1 cellular context compared by ENCODE assay signal in genomic region chr1:6248798-6249731, GRCh38.
TF ChIP-seq lines count a peak whose summit lies in the region.

No MANE protein-coding gene starts in this region.

TF ChIP-seq in K562, 482 proteins besides CTCF, POLR2A, EP300 and RAD21:
- no peak for TF ChIP-seq L3MBTL2 (IDR thresholded peaks at IDR 0.05)
- peak; percentile 19 for TF ChIP-seq MEIS2 (IDR thresholded peaks at IDR 0.05; ENCODE audit: partially characterized antibody)
- TF ChIP-seq EGR1 (conservative IDR thresholded peaks at IDR 0.05), result peak; percentile 73
- TF ChIP-seq VEZF1 (CRISPR knock-in tag; IDR thresholded peaks at IDR 0.05), result peak; percentile 48
- no peak for TF ChIP-seq KLF16 (IDR thresholded peaks at IDR 0.05)
- no peak for TF ChIP-seq ZNF445 (CRISPR knock-in tag; IDR thresholded peaks at IDR 0.05; ENCODE audit: low read depth)
- 0 out of 2 replicates have a peak, but pooled peaks have one; percentile 25 for TF ChIP-seq SAFB (IDR thresholded peaks at IDR 0.05; ENCODE audit: borderline replicate concordance, low read depth, low read length)
- TF ChIP-seq LEF1 (IDR thresholded peaks at IDR 0.05), result no peak
- peak; percentile 48; the same call in 1 of the 2 replicates for TF ChIP-seq HDAC6 (IDR thresholded peaks at IDR 0.05; ENCODE audit: low read depth, low read length)
- TF ChIP-seq, protein P1, sequence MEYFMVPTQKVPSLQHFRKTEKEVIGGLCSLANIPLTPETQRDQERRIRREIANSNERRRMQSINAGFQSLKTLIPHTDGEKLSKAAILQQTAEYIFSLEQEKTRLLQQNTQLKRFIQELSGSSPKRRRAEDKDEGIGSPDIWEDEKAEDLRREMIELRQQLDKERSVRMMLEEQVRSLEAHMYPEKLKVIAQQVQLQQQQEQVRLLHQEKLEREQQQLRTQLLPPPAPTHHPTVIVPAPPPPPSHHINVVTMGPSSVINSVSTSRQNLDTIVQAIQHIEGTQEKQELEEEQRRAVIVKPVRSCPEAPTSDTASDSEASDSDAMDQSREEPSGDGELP (CRISPR knock-in tag; IDR thresholded peaks at IDR 0.05; ENCODE audit: borderline replicate concordance), result peak; percentile 38; the same call in 1 of the 2 replicates
- peak; percentile 23; the same call in 1 of the 2 replicates for TF ChIP-seq RB1 (IDR thresholded peaks at IDR 0.05; ENCODE audit: low read depth)
- peak; percentile 36 for TF ChIP-seq U2AF1 (optimal IDR thresholded peaks at IDR 0.05; ENCODE audit: low read depth, low read length)
- TF ChIP-seq, protein P2, sequence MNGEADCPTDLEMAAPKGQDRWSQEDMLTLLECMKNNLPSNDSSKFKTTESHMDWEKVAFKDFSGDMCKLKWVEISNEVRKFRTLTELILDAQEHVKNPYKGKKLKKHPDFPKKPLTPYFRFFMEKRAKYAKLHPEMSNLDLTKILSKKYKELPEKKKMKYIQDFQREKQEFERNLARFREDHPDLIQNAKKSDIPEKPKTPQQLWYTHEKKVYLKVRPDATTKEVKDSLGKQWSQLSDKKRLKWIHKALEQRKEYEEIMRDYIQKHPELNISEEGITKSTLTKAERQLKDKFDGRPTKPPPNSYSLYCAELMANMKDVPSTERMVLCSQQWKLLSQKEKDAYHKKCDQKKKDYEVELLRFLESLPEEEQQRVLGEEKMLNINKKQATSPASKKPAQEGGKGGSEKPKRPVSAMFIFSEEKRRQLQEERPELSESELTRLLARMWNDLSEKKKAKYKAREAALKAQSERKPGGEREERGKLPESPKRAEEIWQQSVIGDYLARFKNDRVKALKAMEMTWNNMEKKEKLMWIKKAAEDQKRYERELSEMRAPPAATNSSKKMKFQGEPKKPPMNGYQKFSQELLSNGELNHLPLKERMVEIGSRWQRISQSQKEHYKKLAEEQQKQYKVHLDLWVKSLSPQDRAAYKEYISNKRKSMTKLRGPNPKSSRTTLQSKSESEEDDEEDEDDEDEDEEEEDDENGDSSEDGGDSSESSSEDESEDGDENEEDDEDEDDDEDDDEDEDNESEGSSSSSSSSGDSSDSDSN (IDR thresholded peaks at IDR 0.05; ENCODE audit: borderline replicate concordance in 1 of 2, low read depth in 2 of 2, low read length in 2 of 2), result 0 out of 4 replicates have a peak, but pooled peaks of 1 of the 2 experiments have one; percentile 39
- no peak for TF ChIP-seq HNRNPLL (IDR thresholded peaks at IDR 0.05; ENCODE audit: low read depth, low read length, poor library complexity, severe bottlenecking)
- TF ChIP-seq PKNOX1 (IDR thresholded peaks at IDR 0.05), result peak; percentile 47
- peak; percentile 46; the same call in 1 of the 2 replicates for TF ChIP-seq KLF13 (tag; IDR thresholded peaks at IDR 0.05; ENCODE audit: borderline replicate concordance, low read depth)
- TF ChIP-seq NRF1 (conservative IDR thresholded peaks at IDR 0.05 in 1 of 2, IDR thresholded peaks at IDR 0.05 in 1 of 2), result peak; percentile 62 to 70
- TF ChIP-seq ZKSCAN8 (CRISPR knock-in tag; IDR thresholded peaks at IDR 0.05), result no peak
TF ChIP-seq in K562: peak in this region for 12.
